ENCODE assay signal across 3 cellular contexts in the genomic region with DNA sequence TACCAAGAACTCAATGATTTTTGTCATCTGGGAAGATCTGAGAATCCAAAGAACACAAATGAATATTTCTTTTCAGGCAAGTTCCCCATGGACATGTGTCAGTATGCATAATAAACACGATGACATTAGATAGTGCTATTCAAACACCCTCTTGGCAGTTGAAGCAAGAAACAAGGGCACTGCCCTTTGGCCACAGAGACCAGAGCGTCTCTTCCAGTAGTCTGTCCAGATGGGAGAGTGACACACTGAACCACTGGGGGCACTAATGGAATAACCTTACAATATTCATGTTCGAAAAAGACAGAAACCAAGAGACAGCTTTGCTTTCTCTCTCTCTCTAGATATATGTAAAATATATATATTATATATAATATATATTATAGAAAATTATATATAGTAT.
TF ChIP-seq lines count a peak whose summit lies in the region.

No MANE protein-coding gene starts in this region.

TF ChIP-seq in SK-N-SH, 30 proteins besides CTCF, POLR2A, EP300 and RAD21 (continued from another document):
- TF ChIP-seq, protein P1, sequence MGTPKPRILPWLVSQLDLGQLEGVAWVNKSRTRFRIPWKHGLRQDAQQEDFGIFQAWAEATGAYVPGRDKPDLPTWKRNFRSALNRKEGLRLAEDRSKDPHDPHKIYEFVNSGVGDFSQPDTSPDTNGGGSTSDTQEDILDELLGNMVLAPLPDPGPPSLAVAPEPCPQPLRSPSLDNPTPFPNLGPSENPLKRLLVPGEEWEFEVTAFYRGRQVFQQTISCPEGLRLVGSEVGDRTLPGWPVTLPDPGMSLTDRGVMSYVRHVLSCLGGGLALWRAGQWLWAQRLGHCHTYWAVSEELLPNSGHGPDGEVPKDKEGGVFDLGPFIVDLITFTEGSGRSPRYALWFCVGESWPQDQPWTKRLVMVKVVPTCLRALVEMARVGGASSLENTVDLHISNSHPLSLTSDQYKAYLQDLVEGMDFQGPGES (IDR thresholded peaks at IDR 0.05; ENCODE audit: low read depth, low read length) = no peak
- no peak for TF ChIP-seq RCOR1 (IDR thresholded peaks at IDR 0.05; ENCODE audit: low read length)
- TF ChIP-seq ZBTB33 (IDR thresholded peaks at IDR 0.05; ENCODE audit: borderline replicate concordance, low read depth) = no peak

TF ChIP-seq in SK-N-SH treated with all-trans-retinoic acid at 6 μM for 48 hours, 23 proteins besides CTCF, POLR2A, EP300 and RAD21 (continued from another document):
- TF ChIP-seq, protein P2, sequence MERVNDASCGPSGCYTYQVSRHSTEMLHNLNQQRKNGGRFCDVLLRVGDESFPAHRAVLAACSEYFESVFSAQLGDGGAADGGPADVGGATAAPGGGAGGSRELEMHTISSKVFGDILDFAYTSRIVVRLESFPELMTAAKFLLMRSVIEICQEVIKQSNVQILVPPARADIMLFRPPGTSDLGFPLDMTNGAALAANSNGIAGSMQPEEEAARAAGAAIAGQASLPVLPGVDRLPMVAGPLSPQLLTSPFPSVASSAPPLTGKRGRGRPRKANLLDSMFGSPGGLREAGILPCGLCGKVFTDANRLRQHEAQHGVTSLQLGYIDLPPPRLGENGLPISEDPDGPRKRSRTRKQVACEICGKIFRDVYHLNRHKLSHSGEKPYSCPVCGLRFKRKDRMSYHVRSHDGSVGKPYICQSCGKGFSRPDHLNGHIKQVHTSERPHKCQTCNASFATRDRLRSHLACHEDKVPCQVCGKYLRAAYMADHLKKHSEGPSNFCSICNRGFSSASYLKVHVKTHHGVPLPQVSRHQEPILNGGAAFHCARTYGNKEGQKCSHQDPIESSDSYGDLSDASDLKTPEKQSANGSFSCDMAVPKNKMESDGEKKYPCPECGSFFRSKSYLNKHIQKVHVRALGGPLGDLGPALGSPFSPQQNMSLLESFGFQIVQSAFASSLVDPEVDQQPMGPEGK (CRISPR knock-in tag; IDR thresholded peaks at IDR 0.05; ENCODE audit: borderline replicate concordance) = no peak
- TF ChIP-seq OSR1 (CRISPR knock-in tag; IDR thresholded peaks at IDR 0.05) (no peak), CSDC2 (CRISPR knock-in tag; IDR thresholded peaks at IDR 0.05) (no peak), PPARA (CRISPR knock-in tag; IDR thresholded peaks at IDR 0.05; ENCODE audit: borderline replicate concordance) (no peak), ISL1 (CRISPR knock-in tag; IDR thresholded peaks at IDR 0.05) (no peak), ZNF70 (CRISPR knock-in tag; IDR thresholded peaks at IDR 0.05) (no peak), TOX (CRISPR knock-in tag; IDR thresholded peaks at IDR 0.05; ENCODE audit: borderline replicate concordance) (no peak), CREB5 (CRISPR knock-in tag; IDR thresholded peaks at IDR 0.05; ENCODE audit: low read depth) (no peak), TCF4 (CRISPR knock-in tag; IDR thresholded peaks at IDR 0.05; ENCODE audit: borderline replicate concordance) (no peak), ZFP3 (CRISPR knock-in tag; IDR thresholded peaks at IDR 0.05) (no peak)
- TF ChIP-seq, protein P3, sequence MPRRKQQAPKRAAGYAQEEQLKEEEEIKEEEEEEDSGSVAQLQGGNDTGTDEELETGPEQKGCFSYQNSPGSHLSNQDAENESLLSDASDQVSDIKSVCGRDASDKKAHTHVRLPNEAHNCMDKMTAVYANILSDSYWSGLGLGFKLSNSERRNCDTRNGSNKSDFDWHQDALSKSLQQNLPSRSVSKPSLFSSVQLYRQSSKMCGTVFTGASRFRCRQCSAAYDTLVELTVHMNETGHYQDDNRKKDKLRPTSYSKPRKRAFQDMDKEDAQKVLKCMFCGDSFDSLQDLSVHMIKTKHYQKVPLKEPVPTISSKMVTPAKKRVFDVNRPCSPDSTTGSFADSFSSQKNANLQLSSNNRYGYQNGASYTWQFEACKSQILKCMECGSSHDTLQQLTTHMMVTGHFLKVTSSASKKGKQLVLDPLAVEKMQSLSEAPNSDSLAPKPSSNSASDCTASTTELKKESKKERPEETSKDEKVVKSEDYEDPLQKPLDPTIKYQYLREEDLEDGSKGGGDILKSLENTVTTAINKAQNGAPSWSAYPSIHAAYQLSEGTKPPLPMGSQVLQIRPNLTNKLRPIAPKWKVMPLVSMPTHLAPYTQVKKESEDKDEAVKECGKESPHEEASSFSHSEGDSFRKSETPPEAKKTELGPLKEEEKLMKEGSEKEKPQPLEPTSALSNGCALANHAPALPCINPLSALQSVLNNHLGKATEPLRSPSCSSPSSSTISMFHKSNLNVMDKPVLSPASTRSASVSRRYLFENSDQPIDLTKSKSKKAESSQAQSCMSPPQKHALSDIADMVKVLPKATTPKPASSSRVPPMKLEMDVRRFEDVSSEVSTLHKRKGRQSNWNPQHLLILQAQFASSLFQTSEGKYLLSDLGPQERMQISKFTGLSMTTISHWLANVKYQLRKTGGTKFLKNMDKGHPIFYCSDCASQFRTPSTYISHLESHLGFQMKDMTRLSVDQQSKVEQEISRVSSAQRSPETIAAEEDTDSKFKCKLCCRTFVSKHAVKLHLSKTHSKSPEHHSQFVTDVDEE (CRISPR knock-in tag; IDR thresholded peaks at IDR 0.05) = no peak
TF ChIP-seq in SK-N-SH treated with all-trans-retinoic acid at 6 μM for 48 hours: peak in this region for 0.

TF ChIP-seq in HepG2, 621 proteins besides CTCF, POLR2A, EP300 and RAD21 (continued from another document):
- TF ChIP-seq GRHL1 (CRISPR knock-in tag; conservative IDR thresholded peaks at IDR 0.05) (no peak), SOX13 (IDR thresholded peaks at IDR 0.05) (no peak), SOX13 (CRISPR knock-in tag; conservative IDR thresholded peaks at IDR 0.05 in 1 of 2, IDR thresholded peaks at IDR 0.05 in 1 of 2) (0 out of 4 replicates have a peak, but pooled peaks of 1 of the 2 experiments have one; percentile 22), ZNF644 (CRISPR knock-in tag; IDR thresholded peaks at IDR 0.05; ENCODE audit: low read depth) (peak; percentile 71; the same call in 1 of the 2 replicates), MIXL1 (CRISPR knock-in tag; IDR thresholded peaks at IDR 0.05) (0 out of 2 replicates have a peak, but pooled peaks have one; percentile 19), ARHGAP35 (CRISPR knock-in tag; IDR thresholded peaks at IDR 0.05; ENCODE audit: borderline replicate concordance) (no peak), STAG1 (CRISPR knock-in tag; IDR thresholded peaks at IDR 0.05) (peak; percentile 46), SAP130 (CRISPR knock-in tag; IDR thresholded peaks at IDR 0.05; ENCODE audit: low read depth) (no peak), BCL6 (CRISPR knock-in tag; IDR thresholded peaks at IDR 0.05) (0 out of 2 replicates have a peak, but pooled peaks have one; percentile 9), DBP (CRISPR knock-in tag; IDR thresholded peaks at IDR 0.05; ENCODE audit: not compliant biosample characterization) (no peak)
